12 cellular contexts compared by ENCODE assay signal in the genomic region with DNA sequence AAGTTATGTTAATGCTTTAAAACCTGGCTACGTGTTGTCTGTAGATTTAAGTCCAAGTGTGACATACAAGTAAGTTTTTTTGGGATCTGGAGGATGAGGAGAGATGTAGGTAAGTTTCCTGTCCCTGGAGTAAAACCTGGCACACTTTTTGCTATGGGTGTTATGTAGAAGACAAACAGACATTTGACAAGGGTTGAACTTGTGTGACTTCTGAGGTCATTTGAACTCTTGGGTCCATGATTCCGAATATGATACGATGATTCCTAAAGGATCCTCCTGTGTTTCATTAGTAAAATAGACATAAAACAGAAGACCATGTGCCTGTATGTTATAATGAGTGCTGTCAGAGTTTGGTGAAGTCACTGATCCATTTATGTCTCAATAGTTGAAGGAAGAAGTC. TPM values are rescaled to one million over a fixed set of nuclear protein-coding genes. Genes with fewer than 3 reads are reported as not detected.
DNase-seq lines count a peak whose midpoint lies in the region; ATAC-seq and TF ChIP-seq lines count a peak whose summit lies in the region.
"Had no signal": no experiment of that assay in that cellular context is flagged by ENCODE, and none has a peak within 500 bp of the region (broad histone marks: within the 10 kb centered on the region; RNA-seq: fewer than 3 reads in every experiment).

No MANE protein-coding gene starts in this region.

- no peak overlapping the region for H3K4me3 ChIP-seq in CD8-positive, alpha-beta T cell (ENCODE audit: low read depth, low read length)
- no peak overlapping the region for H3K4me3 ChIP-seq in KMS-11 (IDR thresholded peaks at IDR 0.05; ENCODE audit: insufficient read depth, low read depth, low read length)
- H3K4me3 ChIP-seq in upper lobe of right lung = no peak overlapping the region
- H3K4me3 ChIP-seq: neural progenitor cell had no signal

- no peaks in the 10 kb centered on the region for H3K27me3 ChIP-seq in CD8-positive, alpha-beta T cell (ENCODE audit: insufficient read depth, low read length)
- H3K27me3 ChIP-seq in KMS-11 (ENCODE audit: insufficient read depth, low read depth) = no peaks in the 10 kb centered on the region
- no peaks in the 10 kb centered on the region for H3K27me3 ChIP-seq in upper lobe of right lung
- H3K27me3 ChIP-seq: neural progenitor cell had no signal

- CTCF ChIA-PET in CD8-positive, alpha-beta T cell (lab: Charles Lee) = interaction anchor here (1.4 to 2.3 kb wide), 4 partner anchors 42 to 138 kb away, joined by 4 to 7 read pairs (median 6); no protein-coding TSS in a partner anchor

- no peaks in the 10 kb centered on the region for H3K27me3 Mint-ChIP-seq in CD8-positive, alpha-beta T cell (ENCODE audit: low read depth)
- no peaks in the 10 kb centered on the region for H3K27me3 Mint-ChIP-seq in activated naive CD8-positive, alpha-beta T cell treated with anti-CD3 and anti-CD28 coated beads, Interleukin-2, amount 50 U/mL, for 24 hours
- no peaks in the 10 kb centered on the region for H3K27me3 Mint-ChIP-seq in nephron (ENCODE audit: low read depth)

- no peaks in the 10 kb centered on the region for H3K9me3 ChIP-seq in CD8-positive, alpha-beta T cell (ENCODE audit: low read length)
- no peaks in the 10 kb centered on the region for H3K9me3 ChIP-seq in upper lobe of right lung

- H3K4me1 Mint-ChIP-seq in CD8-positive, alpha-beta T cell (ENCODE audit: low read depth) = peaks cover 71% of the 10 kb centered on the region
- peaks cover 84% of the 10 kb centered on the region for H3K4me1 Mint-ChIP-seq in activated naive CD8-positive, alpha-beta T cell treated with anti-CD3 and anti-CD28 coated beads, Interleukin-2, amount 50 U/mL, for 24 hours
- peaks cover 6% of the 10 kb centered on the region for H3K4me1 Mint-ChIP-seq in nephron

- H3K27ac Mint-ChIP-seq in CD8-positive, alpha-beta T cell = peak overlapping the region; percentile 72
- peak overlapping the region; percentile 92 for H3K27ac Mint-ChIP-seq in activated naive CD8-positive, alpha-beta T cell treated with anti-CD3 and anti-CD28 coated beads, Interleukin-2, amount 50 U/mL, for 24 hours
- peak overlapping the region in 2 of 3 experiments; percentile 2 to 49 for H3K27ac Mint-ChIP-seq in nephron

- H3K27ac ChIP-seq in CD8-positive, alpha-beta T cell (ENCODE audit: low read depth, low read length) = no peak overlapping the region
- H3K27ac ChIP-seq in KMS-11 (peak overlapping the region; percentile 4; the same call in 1 of the 2 replicates), upper lobe of right lung (no peak overlapping the region)

- ATAC-seq in CD8-positive, alpha-beta T cell = no peak
- no peak for ATAC-seq in activated naive CD8-positive, alpha-beta T cell treated with anti-CD3 and anti-CD28 coated beads, Interleukin-2, amount 50 U/mL, for 24 hours
- ATAC-seq in upper lobe of right lung = no peak
- ATAC-seq in GM21576 (IDR thresholded peaks at IDR 0.05; ENCODE audit: unreplicated experiment) = no peak

- H3K9ac ChIP-seq in KMS-11 = no peak overlapping the region
- H3K9ac ChIP-seq: neural progenitor cell had no signal

- no peak for DNase-seq in CD8-positive, alpha-beta T cell
- no peak for DNase-seq in activated naive CD8-positive, alpha-beta T cell treated with anti-CD3 and anti-CD28 coated beads, Interleukin-2, amount 50 U/mL, for 24 hours
- DNase-seq in upper lobe of right lung (no peak), NCI-H1092 treated with DMSO at 0.1 percent for 48 hours (lab: John Stamatoyannopoulos, UW) (no peak)
- DNase-seq: caudate nucleus, glutamatergic neuron, NCI-H1436, NCI-H526 treated with DMSO at 0.1 percent for 48 hours had no signal

- peaks cover 9% of the 10 kb centered on the region for H3K36me3 ChIP-seq in CD8-positive, alpha-beta T cell (ENCODE audit: insufficient read depth, low read length)
- peaks cover 10% of the 10 kb centered on the region; the same call in 1 of the 2 replicates for H3K36me3 ChIP-seq in KMS-11 (ENCODE audit: insufficient read depth)
- peaks cover 74% of the 10 kb centered on the region for H3K36me3 ChIP-seq in upper lobe of right lung

- H3K9me3 Mint-ChIP-seq in CD8-positive, alpha-beta T cell = no peaks in the 10 kb centered on the region
- no peaks in the 10 kb centered on the region for H3K9me3 Mint-ChIP-seq in activated naive CD8-positive, alpha-beta T cell treated with anti-CD3 and anti-CD28 coated beads, Interleukin-2, amount 50 U/mL, for 24 hours
- no peaks in the 10 kb centered on the region for H3K9me3 Mint-ChIP-seq in nephron
- H3K9me3 Mint-ChIP-seq: neural progenitor cell had no signal

- H3K4me2 ChIP-seq in KMS-11 = peak overlapping the region; percentile 29; the same call in 1 of the 2 replicates
- H3K4me2 ChIP-seq: neural progenitor cell had no signal

- peaks cover 60% of the 10 kb centered on the region for H3K36me3 Mint-ChIP-seq in CD8-positive, alpha-beta T cell
- peaks cover 59% of the 10 kb centered on the region for H3K36me3 Mint-ChIP-seq in activated naive CD8-positive, alpha-beta T cell treated with anti-CD3 and anti-CD28 coated beads, Interleukin-2, amount 50 U/mL, for 24 hours (ENCODE audit: low read depth)
- H3K36me3 Mint-ChIP-seq in nephron (ENCODE audit: low read depth) = peaks cover 78% of the 10 kb centered on the region

- no peak for TF ChIP-seq CTCF in CD8-positive, alpha-beta T cell (IDR thresholded peaks at IDR 0.05)
- TF ChIP-seq CTCF in KMS-11 (conservative IDR thresholded peaks at IDR 0.05; ENCODE audit: low read depth, low read length) (no peak), nephron (IDR thresholded peaks at IDR 0.05; ENCODE audit: unreplicated experiment in 3 of 3) (no peak), upper lobe of right lung (IDR thresholded peaks at IDR 0.05) (no peak)

- intact Hi-C loops in CD8-positive, alpha-beta T cell (cut with DNase I, micrococcal nuclease) = loop anchor here in 1 of 2 experiments (2.0 kb wide), 1 partner anchor 41 kb away; no protein-coding TSS in a partner anchor
- intact Hi-C loops in upper lobe of right lung (cut with DNase I) = no loop called here

- POLR2A ChIA-PET in CD8-positive, alpha-beta T cell (lab: Charles Lee) = interaction anchor here (0.9 to 2.4 kb wide), 6 partner anchors 11 to 46 kb away, joined by 3 to 15 read pairs (median 4); partner anchors contain the start of gene ARID1A

- no peak overlapping the region for H2AFZ ChIP-seq in KMS-11 (ENCODE audit: low read depth)
- H2AFZ ChIP-seq: neural progenitor cell had no signal

- peaks cover 10% of the 10 kb centered on the region; the same call in 1 of the 2 replicates for H4K20me1 ChIP-seq in KMS-11 (ENCODE audit: insufficient read depth)

- peaks cover 73% of the 10 kb centered on the region; the same call in 1 of the 2 replicates for H3K79me2 ChIP-seq in KMS-11 (ENCODE audit: insufficient read depth, low read depth)

- H3K4me3 Mint-ChIP-seq in CD8-positive, alpha-beta T cell = peak overlapping the region; percentile 73
- peak overlapping the region; percentile 22 for H3K4me3 Mint-ChIP-seq in activated naive CD8-positive, alpha-beta T cell treated with anti-CD3 and anti-CD28 coated beads, Interleukin-2, amount 50 U/mL, for 24 hours
- H3K4me3 Mint-ChIP-seq in nephron = no peak overlapping the region
- H3K4me3 Mint-ChIP-seq: neural progenitor cell had no signal

- peaks cover 72% of the 10 kb centered on the region for H3K4me1 ChIP-seq in CD8-positive, alpha-beta T cell (ENCODE audit: insufficient read depth, low read length)
- H3K4me1 ChIP-seq in KMS-11 (ENCODE audit: low read depth, poor library complexity, severe bottlenecking) (peaks cover 87% of the 10 kb centered on the region), upper lobe of right lung (peaks cover 34% of the 10 kb centered on the region)
- H3K4me1 ChIP-seq: neural progenitor cell had no signal

RNA-seq across cellular contexts. Expression of gene ARID1A, which starts 44.2 kb away (rescaled TPM):
- total RNA-seq in CD8-positive, alpha-beta T cell = 100 to 1,000 TPM; 104 to 105 TPM
- 64.3 TPM for total RNA-seq in upper lobe of right lung

RNA-seq across cellular contexts. Expression of gene PIGV, which starts 47.7 kb away (rescaled TPM):
- 10 to 100 TPM in 1 of 2 experiments, 1 to 10 TPM in 1; 9.5 to 12.7 TPM for total RNA-seq in CD8-positive, alpha-beta T cell
- total RNA-seq in upper lobe of right lung = 16.7 TPM

Comparison
In these comparisons a context has a peak if more than half of its experiments do, and no peak if none do; other contexts are left out.
1. H3K27ac Mint-ChIP-seq: peak in every context shown above with its lines; median percentile 92 in activated naive CD8-positive, alpha-beta T cell treated with anti-CD3 and anti-CD28 coated beads, Interleukin-2, amount 50 U/mL, for 24 hours; 72 in CD8-positive, alpha-beta T cell; 26 in nephron.
2. H3K4me3 Mint-ChIP-seq: peak in CD8-positive, alpha-beta T cell (single experiment) and activated naive CD8-positive, alpha-beta T cell treated with anti-CD3 and anti-CD28 coated beads, Interleukin-2, amount 50 U/mL, for 24 hours (single experiment); none in nephron (0 of 3).